Comparison of ENCODE assay signal across 36 cellular contexts in genomic region chr12:75427491-75427890, GRCh38. TPM values are rescaled to one million over a fixed set of nuclear protein-coding genes. Genes with fewer than 3 reads are reported as not detected.
"Had no signal": no experiment of that assay in that cellular context is flagged by ENCODE, and none has a peak within 500 bp of the region (broad histone marks: within the 10 kb centered on the region; RNA-seq: fewer than 3 reads in every experiment).

No MANE protein-coding gene starts in this region.

- H3K36me3 ChIP-seq: MG63 had no signal

- H3K4me3 ChIP-seq: MG63 had no signal

- DNase-seq: Karpas-422, Kasumi-1, MG63, MM.1S, MV-4-11, NCI-H1048, NCI-H1092, NCI-H1092 treated with DMSO at 0.1 percent for 48 hours, NCI-H1105, NCI-H1105 treated with DMSO at 0.1 percent for 48 hours, NCI-H1417, NCI-H1417 treated with DMSO at 0.1 percent for 48 hours, NCI-H1436, NCI-H1436 treated with DMSO at 0.1 percent for 48 hours, NCI-H146, NCI-H1694, NCI-H1694 treated with DMSO at 0.1 percent for 48 hours, NCI-H187, NCI-H187 treated with DMSO at 0.1 percent for 48 hours, NCI-H1930, NCI-H2029, NCI-H2029 treated with DMSO at 0.1 percent for 48 hours, NCI-H2081, NCI-H2081 treated with DMSO at 0.1 percent for 48 hours, NCI-H2107, NCI-H2171, NCI-H2171 treated with DMSO at 0.1 percent for 48 hours, NCI-H2227 treated with DMSO at 0.1 percent for 48 hours, NCI-H226, NCI-H345, NCI-H446, NCI-H446 treated with DMSO at 0.1 percent for 48 hours, NCI-H510A, NCI-H510A treated with DMSO at 0.1 percent for 48 hours, NCI-H524 had no signal

- H3K27me3 ChIP-seq: MG63 had no signal

RNA-seq across cellular contexts. Expression of gene GLIPR1L2, which starts 36.6 kb away (rescaled TPM):
- total RNA-seq: M059J had no signal
